32 cellular contexts compared by ENCODE assay signal in genomic region chr3:31729573-31729972, GRCh38.
"Had no signal": no experiment of that assay in that cellular context is flagged by ENCODE, and none has a peak within 500 bp of the region (broad histone marks: within the 10 kb centered on the region; RNA-seq: fewer than 3 reads in every experiment).

No MANE protein-coding gene starts in this region.

- H3K9ac ChIP-seq: neural progenitor cell, parathyroid adenoma had no signal

- H3K36me3 ChIP-seq: heart left ventricle, lower lobe of right lung, neural progenitor cell, WERI-Rb-1 had no signal

- H3K9me3 Mint-ChIP-seq: activated CD4-positive, alpha-beta memory T cell treated with anti-CD3 and anti-CD28 coated beads for 36 hours; activated CD4-positive, alpha-beta T cell treated with anti-CD3 and anti-CD28 coated beads, Interleukin-2, amount 10 ng/mL, durations not matched to agents 24 days and 14 days; activated naive CD4-positive, alpha-beta T cell treated with anti-CD3 and anti-CD28 coated beads, Interleukin-2, amount 50 U/mL, for 24 hours; activated naive CD8-positive, alpha-beta T cell treated with anti-CD3 and anti-CD28 coated beads, Interleukin-2, amount 50 U/mL, for 24 hours; activated T-cell treated with anti-CD3 and anti-CD28 coated beads, Interleukin-2, amount 50 U/mL, for 24 hours; activated T-helper 2 cell treated with anti-CD3 and anti-CD28 coated beads, Interferon-gamma antibody, Interleukin-2, Interleukin-4, amounts not matched to agents 10 μg/mL and 5 μg/mL and 100 μg/mL, durations not matched to agents 14 hours and 24 hours and 36 hours; effector memory CD8-positive, alpha-beta T cell; immature natural killer cell; natural killer cell; neural progenitor cell; stimulated activated naive B cell treated with anti-CD40 and anti-IgM and Interleukin-4, amounts not matched to agents 10 μg/mL and 1 μg/mL and 100 μg/mL, for 72 hours had no signal

- H3K27ac Mint-ChIP-seq: activated CD4-positive, alpha-beta memory T cell treated with anti-CD3 and anti-CD28 coated beads for 36 hours; activated CD4-positive, alpha-beta T cell treated with anti-CD3 and anti-CD28 coated beads, Interleukin-2, amount 10 ng/mL, durations not matched to agents 24 days and 14 days; activated naive CD4-positive, alpha-beta T cell treated with anti-CD3 and anti-CD28 coated beads, Interleukin-2, amount 50 U/mL, for 24 hours; activated naive CD8-positive, alpha-beta T cell treated with anti-CD3 and anti-CD28 coated beads, Interleukin-2, amount 50 U/mL, for 24 hours; activated T-cell treated with anti-CD3 and anti-CD28 coated beads, Interleukin-2, amount 50 U/mL, for 24 hours; activated T-helper 2 cell treated with anti-CD3 and anti-CD28 coated beads, Interferon-gamma antibody, Interleukin-2, Interleukin-4, amounts not matched to agents 10 μg/mL and 5 μg/mL and 100 μg/mL, durations not matched to agents 14 hours and 24 hours and 36 hours; effector memory CD8-positive, alpha-beta T cell; immature natural killer cell; natural killer cell; neural progenitor cell; stimulated activated naive B cell treated with anti-CD40 and anti-IgM and Interleukin-4, amounts not matched to agents 10 μg/mL and 1 μg/mL and 100 μg/mL, for 72 hours had no signal

- H3K27me3 ChIP-seq: heart left ventricle, neural progenitor cell, stomach, tibial nerve had no signal

- DNase-seq: activated CD4-positive, alpha-beta memory T cell treated with anti-CD3 and anti-CD28 coated beads for 36 hours; activated CD4-positive, alpha-beta T cell treated with anti-CD3 and anti-CD28 coated beads, Interleukin-2, amount 10 ng/mL, durations not matched to agents 24 days and 14 days; activated CD4-positive, CD25-positive, alpha-beta regulatory T cell treated with anti-CD3 and anti-CD28 coated beads, Interleukin-2, amount 50 U/mL, for 72 hours; activated CD8-positive, alpha-beta memory T cell treated with anti-CD3 and anti-CD28 coated beads, Interleukin-2, amount 50 U/mL, for 4 hours; activated naive CD8-positive, alpha-beta T cell treated with anti-CD3 and anti-CD28 coated beads, Interleukin-2, amount 50 U/mL, for 24 hours; activated T-cell treated with anti-CD3 and anti-CD28 coated beads, Interleukin-2, amount 50 U/mL, for 24 hours; amygdala; caudate nucleus; cortex of kidney; effector memory CD8-positive, alpha-beta T cell; erythroblast; foreskin fibroblast; heart left ventricle; hypothalamus; immature natural killer cell; lower lobe of right lung; mesenchymal stem cell; natural killer cell; occipital lobe; psoas muscle; stimulated activated CD4-positive, alpha-beta T cell treated with anti-CD3 and anti-CD28 coated beads, Interleukin-15, amount 100 ng/mL, for 24 hours; stimulated activated CD4-positive, alpha-beta T cell treated with anti-CD3 and anti-CD28 coated beads, Interleukin-2, amount 100 ng/mL, for 24 hours; stimulated activated naive B cell treated with anti-CD40 and anti-IgM and Interleukin-4, amounts not matched to agents 10 μg/mL and 1 μg/mL and 100 μg/mL, for 72 hours; stomach; T-helper 9 cell; WERI-Rb-1 had no signal

- H3K27ac ChIP-seq: heart left ventricle, lower lobe of right lung, neural progenitor cell, parathyroid adenoma, psoas muscle, stomach, tibial nerve, WERI-Rb-1 had no signal

- H3K4me3 Mint-ChIP-seq: activated CD4-positive, alpha-beta memory T cell treated with anti-CD3 and anti-CD28 coated beads for 36 hours; activated CD4-positive, alpha-beta T cell treated with anti-CD3 and anti-CD28 coated beads, Interleukin-2, amount 10 ng/mL, durations not matched to agents 24 days and 14 days; activated naive CD4-positive, alpha-beta T cell treated with anti-CD3 and anti-CD28 coated beads, Interleukin-2, amount 50 U/mL, for 24 hours; activated naive CD8-positive, alpha-beta T cell treated with anti-CD3 and anti-CD28 coated beads, Interleukin-2, amount 50 U/mL, for 24 hours; activated T-cell treated with anti-CD3 and anti-CD28 coated beads, Interleukin-2, amount 50 U/mL, for 24 hours; effector memory CD8-positive, alpha-beta T cell; immature natural killer cell; natural killer cell; neural progenitor cell; stimulated activated naive B cell treated with anti-CD40 and anti-IgM and Interleukin-4, amounts not matched to agents 10 μg/mL and 1 μg/mL and 100 μg/mL, for 72 hours had no signal

- H3K4me2 ChIP-seq: neural progenitor cell had no signal

- H3K4me3 ChIP-seq: heart left ventricle, lower lobe of right lung, neural progenitor cell, psoas muscle, stomach, tibial nerve had no signal

- H3K79me2 ChIP-seq: parathyroid adenoma had no signal

- ATAC-seq: activated naive CD8-positive, alpha-beta T cell treated with anti-CD3 and anti-CD28 coated beads, Interleukin-2, amount 50 U/mL, for 24 hours; effector memory CD8-positive, alpha-beta T cell; left lobe of liver; natural killer cell; psoas muscle; stimulated activated naive B cell treated with anti-CD40 and anti-IgM and Interleukin-4, amounts not matched to agents 10 μg/mL and 1 μg/mL and 100 μg/mL, for 72 hours had no signal

- H3K4me1 ChIP-seq: parathyroid adenoma, psoas muscle, tibial nerve had no signal

- H3K9me3 ChIP-seq: heart left ventricle, lower lobe of right lung, psoas muscle, stomach, tibial nerve had no signal

- H3K4me1 Mint-ChIP-seq: activated CD4-positive, alpha-beta T cell treated with anti-CD3 and anti-CD28 coated beads, Interleukin-2, amount 10 ng/mL, durations not matched to agents 24 days and 14 days; activated naive CD4-positive, alpha-beta T cell treated with anti-CD3 and anti-CD28 coated beads, Interleukin-2, amount 50 U/mL, for 24 hours; activated naive CD8-positive, alpha-beta T cell treated with anti-CD3 and anti-CD28 coated beads, Interleukin-2, amount 50 U/mL, for 24 hours; immature natural killer cell; natural killer cell had no signal

- H2AFZ ChIP-seq: neural progenitor cell, parathyroid adenoma had no signal

- H3K27me3 Mint-ChIP-seq: activated CD4-positive, alpha-beta T cell treated with anti-CD3 and anti-CD28 coated beads, Interleukin-2, amount 10 ng/mL, durations not matched to agents 24 days and 14 days; activated naive CD4-positive, alpha-beta T cell treated with anti-CD3 and anti-CD28 coated beads, Interleukin-2, amount 50 U/mL, for 24 hours; activated naive CD8-positive, alpha-beta T cell treated with anti-CD3 and anti-CD28 coated beads, Interleukin-2, amount 50 U/mL, for 24 hours; stimulated activated naive B cell treated with anti-CD40 and anti-IgM and Interleukin-4, amounts not matched to agents 10 μg/mL and 1 μg/mL and 100 μg/mL, for 72 hours had no signal

- H3K36me3 Mint-ChIP-seq: activated CD4-positive, alpha-beta memory T cell treated with anti-CD3 and anti-CD28 coated beads for 36 hours; activated naive CD4-positive, alpha-beta T cell treated with anti-CD3 and anti-CD28 coated beads, Interleukin-2, amount 50 U/mL, for 24 hours; immature natural killer cell; natural killer cell; neural progenitor cell had no signal
